In the genomic region with DNA sequence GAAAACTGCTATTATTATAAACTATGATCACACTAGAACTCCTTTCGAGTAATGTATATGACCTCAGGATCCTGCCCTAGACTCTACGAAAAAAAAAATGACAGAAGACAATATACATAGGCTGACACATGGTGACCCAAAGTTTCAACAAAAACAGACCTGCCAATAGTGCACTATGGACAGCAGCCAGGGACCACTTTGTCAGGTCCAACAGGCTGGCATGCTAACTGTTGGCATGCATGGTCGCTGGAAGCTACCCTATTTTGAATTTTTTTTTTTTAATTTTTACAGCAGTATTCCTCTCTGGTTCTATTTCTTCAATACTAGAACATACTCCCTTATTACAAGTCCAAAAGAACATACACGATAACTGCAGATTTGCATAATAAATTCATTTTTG, we compare ENCODE assay signal across 1 cellular context.
TF ChIP-seq lines count a peak whose summit lies in the region.

No MANE protein-coding gene starts in this region.

TF ChIP-seq in HEK293, 187 proteins besides CTCF, POLR2A, EP300 and RAD21 (continued from another document):
- no peak for TF ChIP-seq PRDM2 (tag by site-specific recombination; IDR thresholded peaks at IDR 0.05; ENCODE audit: borderline replicate concordance)
- no peak for TF ChIP-seq ZNF473 (tag by site-specific recombination; IDR thresholded peaks at IDR 0.05)
- no peak for TF ChIP-seq ZNF311 (tag by site-specific recombination; IDR thresholded peaks at IDR 0.05; ENCODE audit: borderline replicate concordance)
- 0 out of 2 replicates have a peak, but pooled peaks have one; percentile 1 for TF ChIP-seq ATF2 (tag by site-specific recombination; IDR thresholded peaks at IDR 0.05; ENCODE audit: low read depth)
- peak; percentile 75 for TF ChIP-seq SCRT2 (tag by site-specific recombination; IDR thresholded peaks at IDR 0.05)
